In genomic region chr1:209844695-209845404, GRCh38 we compare ENCODE assay signal across 1 cellular context.
TF ChIP-seq lines count a peak whose summit lies in the region.

No MANE protein-coding gene starts in this region.

TF ChIP-seq in HepG2, 621 proteins besides CTCF, POLR2A, EP300 and RAD21:
- TF ChIP-seq CEBPB (IDR thresholded peaks at IDR 0.05; ENCODE audit: borderline replicate concordance, low read depth, low read length) (peak; percentile 64), MXD4 (CRISPR knock-in tag; IDR thresholded peaks at IDR 0.05) (no peak)
